In the genomic region with DNA sequence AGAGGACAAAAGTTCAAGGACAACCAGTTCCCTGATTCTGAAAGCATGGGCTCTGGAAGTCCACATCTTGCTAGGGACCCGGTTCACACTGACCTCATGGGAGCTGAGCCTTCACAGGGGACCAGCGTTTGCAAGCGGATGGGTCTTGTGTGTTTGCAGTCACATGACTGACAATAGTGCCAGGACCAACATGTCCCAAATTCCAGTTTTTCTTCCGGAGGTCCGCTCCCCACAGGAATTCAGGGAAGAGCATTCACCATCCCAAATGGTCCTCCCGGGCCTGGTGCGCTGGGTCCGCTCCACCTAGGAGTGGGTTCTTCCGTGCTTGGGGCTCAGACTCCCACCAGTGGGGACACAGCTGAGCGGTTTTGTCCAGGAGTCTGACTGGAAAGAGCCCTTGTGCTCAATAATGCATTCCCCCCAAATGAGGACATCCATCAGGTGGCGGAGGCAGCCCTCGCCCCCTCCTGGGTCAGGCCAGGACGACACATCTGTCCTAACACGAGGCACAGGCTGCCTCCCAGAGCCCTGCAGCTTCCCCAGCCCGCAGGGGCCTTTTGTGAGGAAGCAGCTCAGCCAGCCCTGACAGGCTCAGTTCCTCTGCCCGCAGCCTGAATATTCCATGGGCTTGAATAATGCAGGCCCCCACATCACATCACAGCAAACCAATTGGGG, we compare ENCODE assay signal across 24 cellular contexts.
"Had no signal": no experiment of that assay in that cellular context is flagged by ENCODE, and none has a peak within 500 bp of the region (broad histone marks: within the 10 kb centered on the region; RNA-seq: fewer than 3 reads in every experiment).

No MANE protein-coding gene starts in this region.

- H3K36me3 Mint-ChIP-seq: activated CD4-positive, alpha-beta memory T cell treated with anti-CD3 and anti-CD28 coated beads for 36 hours; activated naive CD8-positive, alpha-beta T cell treated with anti-CD3 and anti-CD28 coated beads for 36 hours; mesothelial cell of epicardium; natural killer cell treated with Interleukin-12 subunit alpha and Interleukin-12 subunit beta and Interleukin-15 and Interleukin-18, amount 100 ng/mL, for 72 hours had no signal

- ATAC-seq: activated T-helper 17 cell treated with anti-CD3 and anti-CD28 coated beads, Interleukin-2, amount 50 U/mL, for 72 hours; left cardiac atrium; lower lobe of right lung; natural killer cell treated with Interleukin-12 subunit alpha and Interleukin-12 subunit beta and Interleukin-15 and Interleukin-18, amount 100 ng/mL, for 72 hours; stimulated activated naive CD8-positive, alpha-beta T cell treated with anti-CD3 and anti-CD28 coated beads, Interleukin-15, Interleukin-2, amounts not matched to agents 100 U/mL and 50 U/mL, for 24 hours had no signal

- FAIRE-seq: endometrium, frontal cortex had no signal

- H3K27me3 Mint-ChIP-seq: activated CD4-positive, alpha-beta memory T cell treated with anti-CD3 and anti-CD28 coated beads for 36 hours; activated naive CD8-positive, alpha-beta T cell treated with anti-CD3 and anti-CD28 coated beads for 36 hours; activated T-helper 17 cell treated with anti-CD3 and anti-CD28 coated beads, Interleukin-2, amount 50 U/mL, for 72 hours; natural killer cell treated with Interleukin-12 subunit alpha and Interleukin-12 subunit beta and Interleukin-15 and Interleukin-18, amount 100 ng/mL, for 72 hours had no signal

- H3K9me3 ChIP-seq: lower lobe of right lung, tibial artery had no signal

- H3K4me1 Mint-ChIP-seq: activated naive CD8-positive, alpha-beta T cell treated with anti-CD3 and anti-CD28 coated beads for 36 hours; activated T-helper 17 cell treated with anti-CD3 and anti-CD28 coated beads, Interleukin-2, amount 50 U/mL, for 72 hours had no signal

- H3K36me3 ChIP-seq: cardiac muscle cell, lower lobe of right lung, tibial artery, WERI-Rb-1 had no signal

- H3K4me3 Mint-ChIP-seq: activated CD4-positive, alpha-beta memory T cell treated with anti-CD3 and anti-CD28 coated beads for 36 hours; activated naive CD8-positive, alpha-beta T cell treated with anti-CD3 and anti-CD28 coated beads for 36 hours; activated T-helper 17 cell treated with anti-CD3 and anti-CD28 coated beads, Interleukin-2, amount 50 U/mL, for 72 hours; mesothelial cell of epicardium; natural killer cell treated with Interleukin-12 subunit alpha and Interleukin-12 subunit beta and Interleukin-15 and Interleukin-18, amount 100 ng/mL, for 72 hours had no signal

- H3K4me1 ChIP-seq: lower lobe of right lung, tibial artery had no signal

- H3K9me3 Mint-ChIP-seq: activated CD4-positive, alpha-beta memory T cell treated with anti-CD3 and anti-CD28 coated beads for 36 hours; activated naive CD8-positive, alpha-beta T cell treated with anti-CD3 and anti-CD28 coated beads for 36 hours; activated T-helper 17 cell treated with anti-CD3 and anti-CD28 coated beads, Interleukin-2, amount 50 U/mL, for 72 hours; natural killer cell treated with Interleukin-12 subunit alpha and Interleukin-12 subunit beta and Interleukin-15 and Interleukin-18, amount 100 ng/mL, for 72 hours had no signal

- H3K27ac ChIP-seq: cardiac muscle cell, dorsolateral prefrontal cortex, lower lobe of right lung, tibial artery, WERI-Rb-1 had no signal

- DNase-seq: activated CD4-positive, alpha-beta memory T cell treated with anti-CD3 and anti-CD28 coated beads for 36 hours; activated CD4-positive, alpha-beta T cell treated with anti-CD3 and anti-CD28 coated beads for 4 hours; activated naive CD4-positive, alpha-beta T cell; activated naive CD8-positive, alpha-beta T cell treated with anti-CD3 and anti-CD28 coated beads for 36 hours; activated T-cell treated with anti-CD3 and anti-CD28 coated beads for 4 hours; amygdala; erythroblast; left cardiac atrium; lower lobe of right lung; occipital lobe; stimulated activated naive CD8-positive, alpha-beta T cell treated with anti-CD3 and anti-CD28 coated beads, Interleukin-15, Interleukin-2, amounts not matched to agents 100 U/mL and 50 U/mL, for 24 hours; substantia nigra; SW 1271; T-helper 2 cell; WERI-Rb-1 had no signal

- H3K27me3 ChIP-seq: cardiac muscle cell, tibial artery had no signal

- H3K4me3 ChIP-seq: cardiac muscle cell, dorsolateral prefrontal cortex, lower lobe of right lung, tibial artery had no signal

- H3K27ac Mint-ChIP-seq: activated CD4-positive, alpha-beta memory T cell treated with anti-CD3 and anti-CD28 coated beads for 36 hours; activated naive CD8-positive, alpha-beta T cell treated with anti-CD3 and anti-CD28 coated beads for 36 hours; activated T-helper 17 cell treated with anti-CD3 and anti-CD28 coated beads, Interleukin-2, amount 50 U/mL, for 72 hours; mesothelial cell of epicardium; natural killer cell treated with Interleukin-12 subunit alpha and Interleukin-12 subunit beta and Interleukin-15 and Interleukin-18, amount 100 ng/mL, for 72 hours; progenitor cell of endocrine pancreas had no signal
